8 cellular contexts compared by ENCODE assay signal in the genomic region with DNA sequence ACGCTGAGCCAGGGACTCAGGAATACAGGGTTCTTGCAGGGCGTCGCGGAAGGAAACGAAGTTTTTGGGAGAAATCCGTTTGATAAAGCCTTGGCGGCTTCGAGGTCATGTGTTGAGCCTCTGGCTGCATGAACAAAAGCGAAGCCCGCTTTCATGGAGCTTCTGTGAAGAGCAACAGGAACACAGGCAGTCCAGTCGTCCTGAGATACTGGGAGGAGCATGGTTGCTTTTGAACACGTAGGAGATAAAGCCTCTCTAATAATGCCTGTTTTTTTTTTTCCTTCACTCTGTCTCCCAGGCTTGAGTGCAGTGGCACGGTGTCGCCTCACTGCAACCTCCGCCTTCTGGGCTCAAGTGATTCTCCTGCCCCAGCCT. TPM values are rescaled to one million over a fixed set of nuclear protein-coding genes. Genes with fewer than 3 reads are reported as not detected.
DNase-seq lines count a peak whose midpoint lies in the region; ATAC-seq and TF ChIP-seq lines count a peak whose summit lies in the region.

No MANE protein-coding gene starts in this region.

- H3K4me1 ChIP-seq in thymus (ENCODE audit: control insufficient read depth, insufficient read depth, low read length): peaks cover 4% of the 10 kb centered on the region

- ATAC-seq in HG03103 (IDR thresholded peaks at IDR 0.05; ENCODE audit: low read depth, unreplicated experiment) (peak; percentile 0), GM21526 (IDR thresholded peaks at IDR 0.05; ENCODE audit: low FRiP score, unreplicated experiment) (no peak)

- H3K4me3 ChIP-seq in GM06990 (replicated peaks; ENCODE audit: low read depth, low read length): peak overlapping the region; percentile 76
- H3K4me3 ChIP-seq in kidney epithelial cell (ENCODE audit: low read depth, low read length): peak overlapping the region; percentile 60
- peak overlapping the region; percentile 92 for H3K4me3 ChIP-seq in thymus (ENCODE audit: low read length)

- no peak for TF ChIP-seq CTCF in GM06990 (IDR thresholded peaks at IDR 0.05; ENCODE audit: insufficient read depth, low read length, poor library complexity, severe bottlenecking)
- no peak for TF ChIP-seq CTCF in kidney epithelial cell (IDR thresholded peaks at IDR 0.05; ENCODE audit: insufficient read depth, low read length, poor library complexity, severe bottlenecking)

- H3K27ac ChIP-seq in angular gyrus (ENCODE audit: low read depth, low read length) (peak overlapping the region; percentile 83), thymus (ENCODE audit: low read depth) (no peak overlapping the region)

- H3K36me3 ChIP-seq in GM06990 (ENCODE audit: control insufficient read depth, insufficient read depth, low read length) (peaks cover 4% of the 10 kb centered on the region), kidney epithelial cell (ENCODE audit: control insufficient read depth, insufficient read depth, low read length) (peaks cover 2% of the 10 kb centered on the region), thymus (ENCODE audit: control insufficient read depth, insufficient read depth) (peaks cover 16% of the 10 kb centered on the region)

- no peaks in the 10 kb centered on the region for H3K27me3 ChIP-seq in GM06990 (replicated peaks; ENCODE audit: control insufficient read depth, insufficient read depth, low read length)
- no peaks in the 10 kb centered on the region for H3K27me3 ChIP-seq in kidney epithelial cell (ENCODE audit: control insufficient read depth, insufficient read depth, low read length)
- H3K27me3 ChIP-seq in thymus (ENCODE audit: control insufficient read depth, insufficient read depth): no peaks in the 10 kb centered on the region

- DNase-seq in GM06990 (ENCODE audit: extremely low read depth, insufficient read length) (no peak), kidney epithelial cell (ENCODE audit: low read depth) (no peak), NCI-H524 treated with DMSO at 0.1 percent for 48 hours (lab: John Stamatoyannopoulos, UW) (no peak)
- no peak for DNase-seq in activated effector memory CD4-positive, alpha-beta T cell treated with anti-CD3 and anti-CD28 coated beads, Interleukin-2, amount 50 U/mL, for 16 hours

- WGBS in thymus: 32% methylated on average over 15 of the region's 15 CpGs

- peaks cover 10% of the 10 kb centered on the region for H3K9me3 ChIP-seq in thymus (ENCODE audit: control insufficient read depth)

RNA-seq across cellular contexts. Expression of a gene that starts 0.5 kb away (rescaled TPM):
- 40.3 and 52.1 TPM in 2 replicates for total RNA-seq in kidney epithelial cell
- 88.7 TPM for polyA plus RNA-seq in thymus

RNA-seq across cellular contexts. Expression of a gene that starts 42.9 kb away (rescaled TPM):
- total RNA-seq in kidney epithelial cell: 4.0 and 5.4 TPM in 2 replicates
- 3.3 TPM for polyA plus RNA-seq in thymus
